21 cellular contexts compared by ENCODE assay signal in the genomic region with DNA sequence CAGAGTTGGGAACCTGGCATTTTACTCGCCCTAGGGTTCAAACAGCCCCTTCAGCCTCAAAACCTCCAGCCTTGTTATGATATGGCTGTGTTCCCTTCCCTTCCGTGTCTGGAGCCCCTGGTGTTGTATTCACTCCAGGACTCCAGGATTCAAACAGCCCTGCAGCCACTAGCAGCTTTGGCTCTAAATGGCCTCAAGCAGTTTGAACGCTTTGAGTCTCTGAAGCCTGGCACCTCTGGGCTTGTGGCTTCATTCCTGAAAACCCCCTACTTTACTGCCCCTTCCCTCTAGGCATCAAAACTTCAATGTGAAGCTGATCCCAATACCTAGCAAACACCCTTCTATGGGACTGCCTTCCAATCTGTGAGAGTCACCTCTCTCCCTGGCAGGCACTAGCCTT.
A peak's percentile ranks its signal among the peaks of the same experiment; 100 is the strongest.
DNase-seq lines count a peak whose midpoint lies in the region; ATAC-seq and TF ChIP-seq lines count a peak whose summit lies in the region.
"Had no signal": no experiment of that assay in that cellular context is flagged by ENCODE, and none has a peak within 500 bp of the region (broad histone marks: within the 10 kb centered on the region; RNA-seq: fewer than 3 reads in every experiment).

No MANE protein-coding gene starts in this region.

- peaks cover 14% of the 10 kb centered on the region for H3K4me1 ChIP-seq in GM23338 (ENCODE audit: insufficient read depth)
- no peaks in the 10 kb centered on the region for H3K4me1 ChIP-seq in esophagus muscularis mucosa
- H3K4me1 ChIP-seq in neuronal stem cell (ENCODE audit: control insufficient read depth in 2 of 2, insufficient read depth in 1 of 2, low read depth in 1 of 2, low read length in 2 of 2) = peaks cover 6 to 13% of the 10 kb centered on the region in 2 donors
- H3K4me1 ChIP-seq: A549; BE2C; BLaER1 treated with 17β-estradiol and CSF1 and Interleukin-3, amounts not matched to agents 10 nM and 100 nM; HAP-1 had no signal

- no peak overlapping the region for H2BK120ac ChIP-seq in neuronal stem cell (ENCODE audit: low read depth, low read length)

- peak overlapping the region; percentile 34 for H3K18ac ChIP-seq in neuronal stem cell (ENCODE audit: low read length)

- DNase-seq in GM23338 (ENCODE audit: low spot score) (peak; percentile 2), esophagus muscularis mucosa (ENCODE audit: extremely low spot score) (peak; percentile 26), neuronal stem cell (ENCODE audit: low spot score) (no peak), GM19240 (ENCODE audit: insufficient read length, low spot score) (no peak), DMS53 treated with DMSO at 0.1 percent for 48 hours (lab: John Stamatoyannopoulos, UW; ENCODE audit: unreplicated experiment) (no peak), T-helper 1 cell (no peak)
- DNase-seq: 8988T; ACHN; AML-193; BE2C; CD4-positive, alpha-beta T cell; CD8-positive, alpha-beta memory T cell; DMS 273 treated with DMSO at 0.1 percent for 48 hours; DMS79 treated with DMSO at 0.1 percent for 48 hours; GM23248; HFFc6 had no signal

- H3K23ac ChIP-seq in neuronal stem cell (ENCODE audit: low read depth, low read length, poor library complexity) = no peak overlapping the region

- H2BK12ac ChIP-seq in neuronal stem cell (ENCODE audit: low read length) = no peak overlapping the region

- no peak overlapping the region for H2AK5ac ChIP-seq in neuronal stem cell (ENCODE audit: low read depth, low read length)

- H3K4me3 Mint-ChIP-seq in GM23338 = no peak overlapping the region
- H3K4me3 Mint-ChIP-seq in nephron = no peak overlapping the region
- H3K4me3 Mint-ChIP-seq: CD14-positive monocyte; CD4-positive, alpha-beta T cell; CD8-positive, alpha-beta memory T cell; HFFc6 had no signal

- intact Hi-C loops in esophagus muscularis mucosa (cut with DNase I) = no loop called here

- H3K9me3 ChIP-seq in esophagus muscularis mucosa (no peaks in the 10 kb centered on the region), neuronal stem cell (replicated peaks in 1 of 2; ENCODE audit: control insufficient read depth in 2 of 2, insufficient read depth in 1 of 2, low read depth in 1 of 2, low read length in 2 of 2) (peaks cover 4 to 5% of the 10 kb centered on the region in 2 donors)
- H3K9me3 ChIP-seq: A549; BE2C; BLaER1 treated with 17β-estradiol and CSF1 and Interleukin-3, amounts not matched to agents 10 nM and 100 nM; HAP-1 had no signal

- H3K4me2 ChIP-seq in GM23338 (no peak overlapping the region), neuronal stem cell (ENCODE audit: insufficient read depth, low read length, poor library complexity, severe bottlenecking) (no peak overlapping the region)
- H3K4me2 ChIP-seq: A549; BLaER1 treated with 17β-estradiol and CSF1 and Interleukin-3, amounts not matched to agents 10 nM and 100 nM had no signal

- H3K36me3 Mint-ChIP-seq in GM23338 (ENCODE audit: low read depth) (peaks cover 8% of the 10 kb centered on the region; the same call in 2 of the 3 replicates), nephron (ENCODE audit: low read depth) (no peaks in the 10 kb centered on the region)
- H3K36me3 Mint-ChIP-seq: CD14-positive monocyte; CD8-positive, alpha-beta memory T cell had no signal

- H4K8ac ChIP-seq in neuronal stem cell (ENCODE audit: low read depth, low read length) = no peak overlapping the region

- TF ChIP-seq CTCF in GM23338 (conservative IDR thresholded peaks at IDR 0.05; ENCODE audit: low read depth in 2 of 2) (no peak), esophagus muscularis mucosa (IDR thresholded peaks at IDR 0.05) (no peak), nephron (IDR thresholded peaks at IDR 0.05; ENCODE audit: unreplicated experiment in 3 of 3) (no peak)

- H2BK5ac ChIP-seq in neuronal stem cell (ENCODE audit: low read length) = no peak overlapping the region

- H3K79me2 ChIP-seq in GM23338 (replicated peaks; ENCODE audit: insufficient read depth) = no peaks in the 10 kb centered on the region

- H3K27me3 Mint-ChIP-seq in GM23338 (ENCODE audit: insufficient read depth, low read depth, poor library complexity) (peaks cover 2% of the 10 kb centered on the region), nephron (ENCODE audit: low read depth) (no peaks in the 10 kb centered on the region)

- no peak overlapping the region for H3K9ac ChIP-seq in neuronal stem cell (ENCODE audit: low read depth, low read length, poor library complexity)
- H3K9ac ChIP-seq: BLaER1 treated with 17β-estradiol and CSF1 and Interleukin-3, amounts not matched to agents 10 nM and 100 nM; GM23248 had no signal

- no peaks in the 10 kb centered on the region for H3K9me2 ChIP-seq in GM23338 (ENCODE audit: insufficient read depth)

- H3K4me1 Mint-ChIP-seq in GM23338 = peaks cover 16% of the 10 kb centered on the region
- peaks cover 8% of the 10 kb centered on the region for H3K4me1 Mint-ChIP-seq in nephron
- H3K4me1 Mint-ChIP-seq: CD14-positive monocyte; CD8-positive, alpha-beta memory T cell had no signal

- H3K4me3 ChIP-seq in GM23338 = no peak overlapping the region
- H3K4me3 ChIP-seq in esophagus muscularis mucosa = no peak overlapping the region
- H3K4me3 ChIP-seq in neuronal stem cell (ENCODE audit: low read length in 2 of 2) = no peak overlapping the region
- H3K4me3 ChIP-seq: A549; BLaER1 treated with 17β-estradiol and CSF1 and Interleukin-3, amounts not matched to agents 10 nM and 100 nM; GM23248; HAP-1 had no signal

- H3K27ac Mint-ChIP-seq in GM23338 (no peak overlapping the region), nephron (peak overlapping the region in 2 of 3 experiments; percentile 51 to 58)
- H3K27ac Mint-ChIP-seq: CD4-positive, alpha-beta T cell; CD8-positive, alpha-beta memory T cell; HFFc6 had no signal

- H3K36me3 ChIP-seq in GM23338 (ENCODE audit: insufficient read depth) (no peaks in the 10 kb centered on the region), esophagus muscularis mucosa (no peaks in the 10 kb centered on the region), neuronal stem cell (replicated peaks in 1 of 2; ENCODE audit: control insufficient read depth in 2 of 2, insufficient read depth in 2 of 2, low read length in 2 of 2) (peaks cover 0 to 1% of the 10 kb centered on the region in 2 donors)
- H3K36me3 ChIP-seq: BE2C; BLaER1 treated with 17β-estradiol and CSF1 and Interleukin-3, amounts not matched to agents 10 nM and 100 nM; HAP-1 had no signal

- TF ChIP-seq POLR2A in esophagus muscularis mucosa (IDR thresholded peaks at IDR 0.05; ENCODE audit: low read depth) = no peak

- no peaks in the 10 kb centered on the region for H3F3A ChIP-seq in GM23338 (replicated peaks; ENCODE audit: low read depth)

- no peak overlapping the region for H3K14ac ChIP-seq in neuronal stem cell (ENCODE audit: low read length)

- H3K27ac ChIP-seq in GM23338 (ENCODE audit: low read depth) (no peak overlapping the region), esophagus muscularis mucosa (replicated peaks in 1 of 4) (no peak overlapping the region), neuronal stem cell (replicated peaks; ENCODE audit: low read length) (no peak overlapping the region)
- H3K27ac ChIP-seq: A549; BLaER1 treated with 17β-estradiol and CSF1 and Interleukin-3, amounts not matched to agents 10 nM and 100 nM; GM23248 had no signal

- H3K27me3 ChIP-seq in GM23338 (ENCODE audit: insufficient read depth) = no peaks in the 10 kb centered on the region
- no peaks in the 10 kb centered on the region for H3K27me3 ChIP-seq in esophagus muscularis mucosa
- H3K27me3 ChIP-seq in neuronal stem cell (ENCODE audit: control insufficient read depth in 3 of 3, insufficient read depth in 3 of 3, low read depth in 1 of 3, low read length in 3 of 3) = no peaks in the 10 kb centered on the region
- H3K27me3 ChIP-seq: BE2C; BLaER1 treated with 17β-estradiol and CSF1 and Interleukin-3, amounts not matched to agents 10 nM and 100 nM had no signal

- peak overlapping the region; percentile 17 for H2BK15ac ChIP-seq in neuronal stem cell (ENCODE audit: low read length)

- ATAC-seq in GM23338 = no peak
- ATAC-seq: A549 had no signal

- no peaks in the 10 kb centered on the region for H4K20me1 ChIP-seq in GM23338 (replicated peaks; ENCODE audit: insufficient read depth)
- H4K20me1 ChIP-seq: BLaER1 treated with 17β-estradiol and CSF1 and Interleukin-3, amounts not matched to agents 10 nM and 100 nM had no signal

- no peak for TF ChIP-seq EP300 in esophagus muscularis mucosa (IDR thresholded peaks at IDR 0.05)

- no peak overlapping the region for H3K4ac ChIP-seq in neuronal stem cell (ENCODE audit: low read length)

- H3K9me3 Mint-ChIP-seq in GM23338 (peaks cover 7% of the 10 kb centered on the region), nephron (no peaks in the 10 kb centered on the region)
- H3K9me3 Mint-ChIP-seq: CD4-positive, alpha-beta T cell; CD8-positive, alpha-beta memory T cell had no signal

- WGBS in esophagus muscularis mucosa = 75% methylated on average over 3 of the region's 3 CpGs
- no CpG with 5 or more reads among the region's 3 CpGs for WGBS in neuronal stem cell (ENCODE audit: extremely low coverage in 2 of 2, insufficient read length in 2 of 2, insufficient replicate concordance in 1 of 2), 2 donors

- H2AFZ ChIP-seq in GM23338 (peak overlapping the region; percentile 28; the same call in 1 of the 2 replicates), neuronal stem cell (ENCODE audit: low read length) (peak overlapping the region; percentile 47)
- H2AFZ ChIP-seq: GM23248 had no signal

- no peaks in the 10 kb centered on the region for H3K79me1 ChIP-seq in neuronal stem cell (ENCODE audit: low read depth, low read length)

- no peak overlapping the region for H4K91ac ChIP-seq in neuronal stem cell (ENCODE audit: low read depth, low read length, poor library complexity)

TF ChIP-seq in GM23338, 12 proteins besides CTCF, POLR2A, EP300 and RAD21:
- TF ChIP-seq POLR2AphosphoS5 (IDR thresholded peaks at IDR 0.05; ENCODE audit: low read depth) = no peak
- TF ChIP-seq, protein P1, sequence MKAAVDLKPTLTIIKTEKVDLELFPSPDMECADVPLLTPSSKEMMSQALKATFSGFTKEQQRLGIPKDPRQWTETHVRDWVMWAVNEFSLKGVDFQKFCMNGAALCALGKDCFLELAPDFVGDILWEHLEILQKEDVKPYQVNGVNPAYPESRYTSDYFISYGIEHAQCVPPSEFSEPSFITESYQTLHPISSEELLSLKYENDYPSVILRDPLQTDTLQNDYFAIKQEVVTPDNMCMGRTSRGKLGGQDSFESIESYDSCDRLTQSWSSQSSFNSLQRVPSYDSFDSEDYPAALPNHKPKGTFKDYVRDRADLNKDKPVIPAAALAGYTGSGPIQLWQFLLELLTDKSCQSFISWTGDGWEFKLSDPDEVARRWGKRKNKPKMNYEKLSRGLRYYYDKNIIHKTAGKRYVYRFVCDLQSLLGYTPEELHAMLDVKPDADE (IDR thresholded peaks at IDR 0.05) = no peak

Comparison
In these comparisons a context has a peak if more than half of its experiments do, and no peak if none do; other contexts are left out.
1. DNase-seq: peak in GM23338 (single experiment) and esophagus muscularis mucosa (single experiment); none in neuronal stem cell (single experiment), GM19240 (single experiment), DMS53 treated with DMSO at 0.1 percent for 48 hours (single experiment) and T-helper 1 cell (0 of 5).